ENCODE assay signal across 16 cellular contexts in genomic region chr1:36287595-36287994, GRCh38.
"Had no signal": no experiment of that assay in that cellular context is flagged by ENCODE, and none has a peak within 500 bp of the region (broad histone marks: within the 10 kb centered on the region; RNA-seq: fewer than 3 reads in every experiment).

No MANE protein-coding gene starts in this region.

- DNase-seq: activated CD4-positive, alpha-beta T cell treated with anti-CD3 and anti-CD28 coated beads, Interleukin-2, amount 10 ng/mL, durations not matched to agents 7 days and 5 days; activated naive CD4-positive, alpha-beta T cell; amniotic stem cell; body of pancreas; head of caudate nucleus; left cardiac atrium; nucleus accumbens; sigmoid colon; SK-N-SH; stimulated activated CD4-positive, alpha-beta T cell treated with anti-CD3 and anti-CD28 coated beads, Interleukin-12 subunit alpha, Interleukin-12 subunit beta, amount 100 ng/mL, for 4 hours; stomach; T-helper 1 cell; uterus had no signal

- H3K27me3 Mint-ChIP-seq: activated CD4-positive, alpha-beta T cell treated with anti-CD3 and anti-CD28 coated beads, Interleukin-2, amount 10 ng/mL, durations not matched to agents 7 days and 5 days; natural killer cell treated with Interleukin-12 subunit alpha and Interleukin-12 subunit beta and Interleukin-15 and Interleukin-18, amount 100 ng/mL, for 72 hours had no signal

- H3K4me3 Mint-ChIP-seq: activated CD4-positive, alpha-beta T cell treated with anti-CD3 and anti-CD28 coated beads, Interleukin-2, amount 10 ng/mL, durations not matched to agents 7 days and 5 days; natural killer cell treated with Interleukin-12 subunit alpha and Interleukin-12 subunit beta and Interleukin-15 and Interleukin-18, amount 100 ng/mL, for 72 hours had no signal

- ATAC-seq: body of pancreas; esophagus mucosa; left cardiac atrium; natural killer cell treated with Interleukin-12 subunit alpha and Interleukin-12 subunit beta and Interleukin-15 and Interleukin-18, amount 100 ng/mL, for 72 hours had no signal

- H3K27ac Mint-ChIP-seq: activated CD4-positive, alpha-beta T cell treated with anti-CD3 and anti-CD28 coated beads, Interleukin-2, amount 10 ng/mL, durations not matched to agents 7 days and 5 days had no signal

- H3K27ac ChIP-seq: body of pancreas, thoracic aorta, uterus had no signal

- H3K9me3 Mint-ChIP-seq: activated CD4-positive, alpha-beta T cell treated with anti-CD3 and anti-CD28 coated beads, Interleukin-2, amount 10 ng/mL, durations not matched to agents 7 days and 5 days; natural killer cell treated with Interleukin-12 subunit alpha and Interleukin-12 subunit beta and Interleukin-15 and Interleukin-18, amount 100 ng/mL, for 72 hours had no signal
